ENCODE assay signal across 8 cellular contexts in the genomic region with DNA sequence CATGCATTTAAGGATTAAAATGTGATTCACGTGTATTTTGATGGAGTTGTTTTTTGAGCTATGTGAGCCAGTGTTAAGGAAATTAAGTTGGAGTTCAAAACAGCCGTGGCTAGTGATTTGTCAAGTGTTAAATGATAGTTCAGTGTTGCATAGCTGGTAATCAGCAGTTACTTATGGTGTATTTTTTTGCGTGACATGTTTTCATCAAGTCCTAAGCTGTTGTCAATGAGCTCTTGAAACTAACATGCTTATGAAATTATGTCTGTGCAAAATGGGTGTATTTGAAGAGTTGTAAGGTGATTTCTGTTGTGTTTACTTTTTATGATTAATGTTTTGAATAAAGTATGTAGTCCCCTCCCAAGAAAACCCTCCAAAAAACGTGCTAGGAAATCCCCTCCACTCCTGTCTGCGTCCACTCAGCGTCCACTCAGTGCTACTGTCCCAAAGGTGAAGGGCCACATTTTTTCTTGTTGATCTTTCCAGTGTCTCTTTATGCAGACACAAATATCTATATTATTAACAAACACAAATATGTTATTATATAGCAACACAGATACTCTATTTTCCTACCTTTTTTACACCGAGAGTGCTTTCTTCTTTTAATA. TPM values are rescaled to one million over a fixed set of nuclear protein-coding genes. Genes with fewer than 3 reads are reported as not detected.
DNase-seq lines count a peak whose midpoint lies in the region; ATAC-seq and TF ChIP-seq lines count a peak whose summit lies in the region.
"Had no signal": no experiment of that assay in that cellular context is flagged by ENCODE, and none has a peak within 500 bp of the region (broad histone marks: within the 10 kb centered on the region; RNA-seq: fewer than 3 reads in every experiment).

No MANE protein-coding gene starts in this region.

- H3K36me3 Mint-ChIP-seq in activated T-cell treated with anti-CD3 and anti-CD28 coated beads, Interleukin-2, amount 50 U/mL, for 72 hours (ENCODE audit: insufficient read depth in 2 of 2): peaks cover 0 to 3% of the 10 kb centered on the region in 2 donors

- H3K4me2 ChIP-seq in PC-9: peak overlapping the region; percentile 84

- 25 to 43% (median 34%) methylated on average over 7 of the region's 7 CpGs for WGBS in spleen, 5 donors

- no peaks in the 10 kb centered on the region for H3K27me3 Mint-ChIP-seq in activated T-cell treated with anti-CD3 and anti-CD28 coated beads, Interleukin-2, amount 50 U/mL, for 72 hours (ENCODE audit: low read depth)

- peaks cover 91% of the 10 kb centered on the region for H3K79me2 ChIP-seq in PC-9 (ENCODE audit: low read depth)

- no peaks in the 10 kb centered on the region for H3K9me3 ChIP-seq in PC-9 (ENCODE audit: insufficient read depth, low read depth)
- H3K9me3 ChIP-seq in spleen: no peaks in the 10 kb centered on the region

- 0 out of 2 replicates have a peak, but pooled peaks cover 5% of the 10 kb centered on the region for H4K20me1 ChIP-seq in PC-9 (ENCODE audit: insufficient read depth)

- peaks cover 15% of the 10 kb centered on the region for H3K36me3 ChIP-seq in PC-9 (ENCODE audit: low read depth)
- H3K36me3 ChIP-seq in spleen: peaks cover 0 to 16% (median 9%) of the 10 kb centered on the region in 6 donors

- ATAC-seq in GM18519 (IDR thresholded peaks at IDR 0.05; ENCODE audit: low FRiP score, unreplicated experiment): peak; percentile 3
- no peak for ATAC-seq in activated T-cell treated with anti-CD3 and anti-CD28 coated beads, Interleukin-2, amount 50 U/mL, for 72 hours (replicated peaks in 1 of 2)
- ATAC-seq in GM21737 (IDR thresholded peaks at IDR 0.05; ENCODE audit: unreplicated experiment): no peak

- BruUV-seq in PC-9 (replicated peaks; lab: Mats Ljungman, UMichigan): TSS peak; percentile 76

- H3K27me3 ChIP-seq in PC-9 (ENCODE audit: insufficient read depth, low read depth): no peaks in the 10 kb centered on the region
- H3K27me3 ChIP-seq in spleen (replicated peaks in 1 of 7): no peaks in the 10 kb centered on the region

- no peak for TF ChIP-seq POLR2A in spleen (IDR thresholded peaks at IDR 0.05)

- H2AFZ ChIP-seq in PC-9: no peak overlapping the region

- no peak overlapping the region for H3K27ac Mint-ChIP-seq in activated T-cell treated with anti-CD3 and anti-CD28 coated beads, Interleukin-2, amount 50 U/mL, for 72 hours

- POLR2A ChIA-PET in PC-9 (lab: Charles Lee; ENCODE audit: unreplicated experiment): interaction anchor here (0.5 to 0.6 kb wide), 3 partner anchors 29 to 228 kb away, joined by 3 to 4 read pairs (median 4); no protein-coding TSS in a partner anchor

- H3K27ac ChIP-seq in PC-9 (peak overlapping the region; percentile 94), spleen (peak overlapping the region; percentile 23 to 79 (median 66))

- DNase-seq in PC-9 (peak in 1 of 2 experiments; percentile 56), fibroblast of pulmonary artery (ENCODE audit: low read depth) (no peak), spleen (no peak), putamen (ENCODE audit: low spot score) (no peak)
- DNase-seq in activated T-cell treated with anti-CD3 and anti-CD28 coated beads, Interleukin-2, amount 50 U/mL, for 72 hours: no peak
- DNase-seq: central memory CD4-positive, alpha-beta T cell had no signal

- H3K4me1 Mint-ChIP-seq in activated T-cell treated with anti-CD3 and anti-CD28 coated beads, Interleukin-2, amount 50 U/mL, for 72 hours (ENCODE audit: low read depth): peaks cover 72% of the 10 kb centered on the region

- no peak for TF ChIP-seq CTCF in PC-9 (conservative IDR thresholded peaks at IDR 0.05)
- TF ChIP-seq CTCF in fibroblast of pulmonary artery (IDR thresholded peaks at IDR 0.05; ENCODE audit: low read length, missing control alignments): no peak
- no peak for TF ChIP-seq CTCF in spleen (IDR thresholded peaks at IDR 0.05 in 8 of 11, conservative IDR thresholded peaks at IDR 0.05 in 3 of 11)

- H3F3A ChIP-seq in PC-9 (ENCODE audit: insufficient read depth, low read depth): peaks cover 86% of the 10 kb centered on the region

- no peaks in the 10 kb centered on the region for H3K9me2 ChIP-seq in PC-9 (ENCODE audit: insufficient read depth)

- peak overlapping the region; percentile 51; the same call in 1 of the 2 replicates for H3K4me3 ChIP-seq in PC-9
- peak overlapping the region; percentile 36 for H3K4me3 ChIP-seq in fibroblast of pulmonary artery (replicated peaks; ENCODE audit: low read depth, low read length)
- peak overlapping the region in 1 of 8 donors; percentile 37 for H3K4me3 ChIP-seq in spleen

- CTCF ChIA-PET in PC-9 (lab: Charles Lee): interaction anchor here (0.6 to 1.2 kb wide), 3 partner anchors 9 to 226 kb away, joined by 3 read pairs; no protein-coding TSS in a partner anchor

- H3K4me1 ChIP-seq in PC-9 (replicated peaks; ENCODE audit: insufficient read depth) (peaks cover 98% of the 10 kb centered on the region), spleen (peaks cover 44 to 91% (median 73%) of the 10 kb centered on the region in 6 donors)

- H3K4me3 Mint-ChIP-seq in activated T-cell treated with anti-CD3 and anti-CD28 coated beads, Interleukin-2, amount 50 U/mL, for 72 hours: peak overlapping the region in 1 of 2 donors; percentile 6

- intact Hi-C loops in PC-9 (cut with micrococcal nuclease; ENCODE audit: unreplicated experiment) (loop anchor here (2.0 to 5.0 kb wide), 2 partner anchors 88 to 225 kb away; a partner anchor contains a TSS), spleen (cut with DNase I; ENCODE audit: low total_unique reads) (loop anchor here (5.0 kb wide), 2 partner anchors 58 to 218 kb away; no protein-coding TSS in a partner anchor)

- H3K9me3 Mint-ChIP-seq in activated T-cell treated with anti-CD3 and anti-CD28 coated beads, Interleukin-2, amount 50 U/mL, for 72 hours: no peaks in the 10 kb centered on the region

RNA-seq across cellular contexts. Expression of a gene that starts 30.0 kb away (rescaled TPM):
- total RNA-seq in PC-9 (2021) (86.3 and 109 TPM in 2 replicates), spleen (100 to 1,000 TPM in 1 of 7 donors, 10 to 100 TPM in 6; 76.7 to 105 (median 87.7) TPM)
- polyA plus RNA-seq in spleen: 10 to 100 TPM; 28.1 to 36.5 (median 36.3) TPM
- 100 to 1,000 TPM; 103 to 117 TPM for total RNA-seq in activated T-cell treated with anti-CD3 and anti-CD28 coated beads, Interleukin-2, amount 50 U/mL, for 72 hours
